8 cellular contexts compared by ENCODE assay signal in the genomic region with DNA sequence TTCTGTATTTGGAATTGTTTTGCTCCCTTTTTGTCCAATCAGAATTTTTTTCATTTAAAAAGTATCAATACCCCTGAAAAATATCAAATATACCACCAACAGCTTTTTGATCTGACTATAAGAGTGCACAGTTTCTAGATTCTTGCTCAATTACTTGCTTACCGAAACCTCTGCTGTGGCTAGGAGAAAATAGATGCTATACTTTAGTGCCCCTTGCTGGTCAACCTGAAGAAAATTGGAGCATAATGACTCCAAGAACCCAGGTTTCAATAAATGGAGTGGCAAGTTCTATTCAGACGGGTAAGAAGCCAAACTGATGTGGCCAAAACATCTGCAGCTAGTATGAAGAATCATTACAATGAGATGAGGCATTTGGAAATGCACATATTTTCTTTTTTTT.
DNase-seq lines count a peak whose midpoint lies in the region; ATAC-seq and TF ChIP-seq lines count a peak whose summit lies in the region.

No MANE protein-coding gene starts in this region.

- POLR2A ChIA-PET in BJ (lab: Charles Lee): no interaction called here

- TF ChIP-seq CTCF in BJ (IDR thresholded peaks at IDR 0.05; ENCODE audit: insufficient read depth, low read depth, low read length) (peak; percentile 53), left ventricle myocardium inferior (IDR thresholded peaks at IDR 0.05; ENCODE audit: borderline replicate concordance) (peak; percentile 61), thyroid gland (IDR thresholded peaks at IDR 0.05) (peak in 4 of 6 experiments; percentile 51 to 65 (median 56))

- H3K36me3 ChIP-seq in BJ (ENCODE audit: control insufficient read depth, insufficient read depth, low read length): no peaks in the 10 kb centered on the region
- no peaks in the 10 kb centered on the region for H3K36me3 ChIP-seq in left ventricle myocardium inferior
- H3K36me3 ChIP-seq in thyroid gland: no peaks in the 10 kb centered on the region

- H3K4me1 ChIP-seq in left ventricle myocardium inferior: peaks cover 30% of the 10 kb centered on the region
- peaks cover 38 to 42% of the 10 kb centered on the region in 2 donors for H3K4me1 ChIP-seq in thyroid gland

- H3K27ac ChIP-seq in left ventricle myocardium inferior (replicated peaks) (peak overlapping the region; percentile 39), thyroid gland (peak overlapping the region; percentile 57 to 81 (median 61))

- peak; percentile 58 for ATAC-seq in HG02678 (IDR thresholded peaks at IDR 0.05; ENCODE audit: unreplicated experiment)
- no peak for ATAC-seq in HG02870 (IDR thresholded peaks at IDR 0.05; ENCODE audit: unreplicated experiment)
- no peak for ATAC-seq in GM18498 (IDR thresholded peaks at IDR 0.05; ENCODE audit: unreplicated experiment)

- DNase-seq in BJ (ENCODE audit: low read depth) (no peak), RPMI8226 (peak; percentile 12), left ventricle myocardium inferior (no peak), thyroid gland (no peak), NCI-H774 (lab: John Stamatoyannopoulos, UW) (no peak)

- no peaks in the 10 kb centered on the region for H3K27me3 ChIP-seq in BJ (ENCODE audit: control insufficient read depth, insufficient read depth, low read length)
- no peaks in the 10 kb centered on the region for H3K27me3 ChIP-seq in left ventricle myocardium inferior (ENCODE audit: low read depth)
- H3K27me3 ChIP-seq in thyroid gland: no peaks in the 10 kb centered on the region

- intact Hi-C loops in left ventricle myocardium inferior (cut with micrococcal nuclease) (loop anchor here (5.0 kb wide), 1 partner anchor 74 kb away; no protein-coding TSS in a partner anchor), thyroid gland (cut with DNase I) (loop anchor here (5.0 kb wide), 1 partner anchor 74 kb away; no protein-coding TSS in a partner anchor)

- CTCF ChIA-PET in BJ (lab: Yijun Ruan, JAX): interaction anchor here (0.6 to 5.9 kb wide), 16 partner anchors 9 to 744 kb away, joined by 3 to 61 read pairs (median 4); no protein-coding TSS in a partner anchor

- TF ChIP-seq POLR2A in thyroid gland (IDR thresholded peaks at IDR 0.05): no peak

- H3K9me3 ChIP-seq in left ventricle myocardium inferior (replicated peaks) (no peaks in the 10 kb centered on the region), thyroid gland (no peaks in the 10 kb centered on the region)

- 30 to 38% methylated on average over 2 of the region's 2 CpGs for WGBS in thyroid gland, 2 donors

- no peak overlapping the region for H3K4me3 ChIP-seq in BJ (ENCODE audit: low read depth, low read length)
- H3K4me3 ChIP-seq in left ventricle myocardium inferior: no peak overlapping the region
- no peak overlapping the region for H3K4me3 ChIP-seq in thyroid gland (replicated peaks in 1 of 3)
